14 cellular contexts compared by ENCODE assay signal in genomic region chr16:85399583-85400284, GRCh38.
DNase-seq lines count a peak whose midpoint lies in the region; ATAC-seq, FAIRE-seq and TF ChIP-seq lines count a peak whose summit lies in the region.
"Had no signal": no experiment of that assay in that cellular context is flagged by ENCODE, and none has a peak within 500 bp of the region (broad histone marks: within the 10 kb centered on the region; RNA-seq: fewer than 3 reads in every experiment).

No MANE protein-coding gene starts in this region.

- H2AFZ ChIP-seq in HepG2 (ENCODE audit: low read length) = no peak overlapping the region

- in situ Hi-C loops in HepG2 (cut with HindIII; ENCODE audit: extremely low pct_ligation_motif_present, low pct_unique_long_range_greater_than_20kb) = no loop called here

- H3K4me1 ChIP-seq in heart right ventricle (peaks cover 20 to 43% (median 34%) of the 10 kb centered on the region in 9 donors), RWPE2 (ENCODE audit: insufficient read depth, poor library complexity, severe bottlenecking) (peaks cover 26% of the 10 kb centered on the region), HepG2 (ENCODE audit: insufficient read depth, low read length) (peaks cover 47% of the 10 kb centered on the region)

- H3K27me3 ChIP-seq in heart right ventricle (no peaks in the 10 kb centered on the region), RWPE2 (ENCODE audit: insufficient read depth, poor library complexity, severe bottlenecking) (no peaks in the 10 kb centered on the region), HepG2 (ENCODE audit: control insufficient read depth in 1 of 2, insufficient read depth in 2 of 2, low read length in 2 of 2) (peaks cover 11 to 23% of the 10 kb centered on the region in 2 experiments; a peak in 4 of 5 replicates)

- TF ChIP-seq CTCF in heart right ventricle (IDR thresholded peaks at IDR 0.05) = no peak
- no peak for TF ChIP-seq CTCF in RWPE2 (IDR thresholded peaks at IDR 0.05; ENCODE audit: poor library complexity, severe bottlenecking)
- TF ChIP-seq CTCF in HepG2 (CRISPR knock-in tag; IDR thresholded peaks at IDR 0.05) = no peak

- intact Hi-C loops in cardiac septum (cut with DNase I) = loop anchor here (10.0 kb wide), 2 partner anchors 155 to 285 kb away; partner anchors contain the start of gene CIBAR2
- intact Hi-C loops in heart right ventricle (cut with DNase I) = loop anchor here in 5 of 10 donors (10.0 kb wide), 4 partner anchors 85 to 315 kb away; partner anchors contain the start of gene GSE1 (in 1 of the 5)
- intact Hi-C loops in HepG2 (cut with micrococcal nuclease; ENCODE audit: unreplicated experiment) = loop anchor here (10.0 kb wide), 2 partner anchors 215 to 315 kb away; partner anchors contain the start of gene GSE1

- H3K79me2 ChIP-seq in HepG2 (ENCODE audit: insufficient read depth, low read length) = no peaks in the 10 kb centered on the region

- peaks cover 4% of the 10 kb centered on the region; the same call in 1 of the 2 replicates for H4K20me1 ChIP-seq in HepG2 (ENCODE audit: insufficient read depth, low read length)

- H3K9me3 ChIP-seq in heart right ventricle = no peaks in the 10 kb centered on the region
- no peaks in the 10 kb centered on the region for H3K9me3 ChIP-seq in RWPE2 (ENCODE audit: severe bottlenecking)
- no peaks in the 10 kb centered on the region for H3K9me3 ChIP-seq in HepG2 (ENCODE audit: low read length)

- CTCF ChIA-PET in HepG2 (lab: Yijun Ruan, JAX; ENCODE audit: low intra/inter-chr PET ratio, low total read pairs) = no interaction called here

- H3K4me2 ChIP-seq in HepG2 (ENCODE audit: low read depth, low read length) = peak overlapping the region; percentile 13

- no peak for TF ChIP-seq RAD21 in HepG2 (CRISPR knock-in tag; IDR thresholded peaks at IDR 0.05)

- WGBS in heart right ventricle, 2 donors = 87 to 90% methylated on average over 23 of the region's 23 CpGs
- WGBS in HepG2 (ENCODE audit: low lambda C conversion rate) = 36% methylated on average over 22 of the region's 23 CpGs

- no TSS peak for BruUV-seq in HepG2 (replicated peaks; lab: Mats Ljungman, UMichigan)

- H3K9ac ChIP-seq in HepG2 (ENCODE audit: insufficient read depth, low read depth, low read length) = no peak overlapping the region

- no peak for FAIRE-seq in HepG2 (lab: Jason Lieb, UNC)

- DNase-seq in cardiac septum (ENCODE audit: low spot score) = peak; percentile 56
- no peak for DNase-seq in heart right ventricle
- DNase-seq in RWPE2 (ENCODE audit: low spot score) = peak; percentile 42
- DNase-seq in HepG2 (ENCODE audit: low spot score) = no peak
- DNase-seq in LoVo (ENCODE audit: low spot score) = no peak
- no peak for DNase-seq in NCI-H1105 treated with DMSO at 0.1 percent for 48 hours (lab: John Stamatoyannopoulos, UW)
- DNase-seq: central memory CD4-positive, alpha-beta T cell; DMS79; NCI-H187 treated with DMSO at 0.1 percent for 48 hours; NCI-H82; stimulated activated CD4-positive, alpha-beta T cell treated with anti-CD3 and anti-CD28 coated beads, Interleukin-2, amount 100 ng/mL, for 24 hours had no signal

- TF ChIP-seq EP300 in HepG2 (IDR thresholded peaks at IDR 0.05; ENCODE audit: low read depth in 2 of 2, low read length in 2 of 2) (no peak), HepG2 (CRISPR knock-in tag; IDR thresholded peaks at IDR 0.05; ENCODE audit: borderline replicate concordance) (no peak)

- ATAC-seq in heart right ventricle = no peak
- no peak for ATAC-seq in RWPE2 (ENCODE audit: low read depth)
- ATAC-seq in HepG2 = peak; percentile 48
- ATAC-seq in GM18511 (IDR thresholded peaks at IDR 0.05; ENCODE audit: unreplicated experiment) = no peak
- ATAC-seq: activated CD4-positive, CD25-positive, alpha-beta regulatory T cell treated with anti-CD3 and anti-CD28 coated beads, Interleukin-2, amount 50 U/mL, for 24 hours; naive thymus-derived CD8-positive, alpha-beta T cell had no signal

- no peak overlapping the region for H3K4me3 ChIP-seq in heart right ventricle
- no peak overlapping the region for H3K4me3 ChIP-seq in RWPE2 (ENCODE audit: severe bottlenecking)
- no peak overlapping the region; a peak in 1 of 6 replicates for H3K4me3 ChIP-seq in HepG2 (replicated peaks in 1 of 3; ENCODE audit: insufficient read depth in 1 of 3, low read depth in 2 of 3, low read length in 3 of 3)

- POLR2A ChIA-PET in HepG2 (lab: Yijun Ruan, JAX) = interaction anchor here (0.6 kb wide), 1 partner anchor 212 kb away, joined by 3 read pairs; no protein-coding TSS in a partner anchor

- no peak for TF ChIP-seq POLR2A in HepG2 (IDR thresholded peaks at IDR 0.05; ENCODE audit: insufficient read depth in 1 of 2, low read depth in 2 of 2, low read length in 2 of 2)

- H3K36me3 ChIP-seq in heart right ventricle = no peaks in the 10 kb centered on the region
- H3K36me3 ChIP-seq in RWPE2 (ENCODE audit: low read depth) = no peaks in the 10 kb centered on the region
- no peaks in the 10 kb centered on the region for H3K36me3 ChIP-seq in HepG2 (replicated peaks in 1 of 2; ENCODE audit: control insufficient read depth in 1 of 2, insufficient read depth in 2 of 2, low read length in 2 of 2)

- H3K27ac ChIP-seq in heart right ventricle (no peak overlapping the region), RWPE2 (ENCODE audit: poor library complexity, severe bottlenecking) (no peak overlapping the region), HepG2 (ENCODE audit: extremely low read length, insufficient read depth, low read length) (no peak overlapping the region)

TF ChIP-seq in HepG2, 621 proteins besides CTCF, POLR2A, EP300 and RAD21 (continues in another document):
- TF ChIP-seq ZNF788 (CRISPR knock-in tag; IDR thresholded peaks at IDR 0.05; ENCODE audit: borderline replicate concordance) (0 out of 2 replicates have a peak, but pooled peaks have one; percentile 11), GABPB1 (CRISPR knock-in tag; IDR thresholded peaks at IDR 0.05) (peak; percentile 17; the same call in 1 of the 2 replicates), ZMYM3 (CRISPR knock-in tag; IDR thresholded peaks at IDR 0.05) (peak; percentile 46; the same call in 1 of the 2 replicates), TARDBP (CRISPR knock-in tag; IDR thresholded peaks at IDR 0.05) (peak; percentile 31; the same call in 1 of the 2 replicates), ZSCAN31 (CRISPR knock-in tag; IDR thresholded peaks at IDR 0.05; ENCODE audit: low read depth) (0 out of 2 replicates have a peak, but pooled peaks have one; percentile 35), RARG (CRISPR knock-in tag; IDR thresholded peaks at IDR 0.05; ENCODE audit: low read depth) (no peak), MYPOP (CRISPR knock-in tag; IDR thresholded peaks at IDR 0.05) (peak; percentile 63; the same call in 1 of the 2 replicates), ZSCAN25 (CRISPR knock-in tag; IDR thresholded peaks at IDR 0.05) (0 out of 2 replicates have a peak, but pooled peaks have one; percentile 34), ZFY (CRISPR knock-in tag; IDR thresholded peaks at IDR 0.05) (0 out of 2 replicates have a peak, but pooled peaks have one; percentile 14), MYC (CRISPR knock-in tag; IDR thresholded peaks at IDR 0.05; ENCODE audit: borderline replicate concordance) (0 out of 2 replicates have a peak, but pooled peaks have one; percentile 12), NRL (CRISPR knock-in tag; IDR thresholded peaks at IDR 0.05; ENCODE audit: borderline replicate concordance) (0 out of 2 replicates have a peak, but pooled peaks have one; percentile 30), SALL1 (CRISPR knock-in tag; IDR thresholded peaks at IDR 0.05) (peak; percentile 52; the same call in 1 of the 2 replicates), SMAD1 (CRISPR knock-in tag; IDR thresholded peaks at IDR 0.05; ENCODE audit: borderline replicate concordance, low read depth) (no peak), ZNF564 (CRISPR knock-in tag; IDR thresholded peaks at IDR 0.05) (no peak), PAX8 (CRISPR knock-in tag; IDR thresholded peaks at IDR 0.05; ENCODE audit: borderline replicate concordance) (no peak), HCFC1 (IDR thresholded peaks at IDR 0.05; ENCODE audit: low read depth, low read length) (no peak), HNRNPLL (IDR thresholded peaks at IDR 0.05; ENCODE audit: low read depth, low read length, poor library complexity, severe bottlenecking) (peak; percentile 37), POGZ (CRISPR knock-in tag; IDR thresholded peaks at IDR 0.05) (no peak), ZKSCAN1 (IDR thresholded peaks at IDR 0.05; ENCODE audit: low read length) (peak; percentile 81), ZNF768 (CRISPR knock-in tag; IDR thresholded peaks at IDR 0.05) (peak; percentile 33; the same call in 1 of the 2 replicates), ZNF800 (CRISPR knock-in tag; IDR thresholded peaks at IDR 0.05) (0 out of 2 replicates have a peak, but pooled peaks have one; percentile 63), ZNF883 (CRISPR knock-in tag; IDR thresholded peaks at IDR 0.05; ENCODE audit: not compliant biosample characterization) (peak; percentile 69), NFKB2 (CRISPR knock-in tag; IDR thresholded peaks at IDR 0.05; ENCODE audit: borderline replicate concordance) (peak; percentile 31; the same call in 1 of the 2 replicates), CHD4 (IDR thresholded peaks at IDR 0.05; ENCODE audit: borderline replicate concordance, low read length) (peak; percentile 23; the same call in 1 of the 2 replicates)

Comparison
In these comparisons a context has a peak if more than half of its experiments do, and no peak if none do; other contexts are left out.
1. DNase-seq: peak in cardiac septum (single experiment) and RWPE2 (single experiment); none in heart right ventricle (0 of 2), HepG2 (single experiment), LoVo (single experiment) and NCI-H1105 treated with DMSO at 0.1 percent for 48 hours (single experiment).